Comparison of ENCODE assay signal across 11 cellular contexts in genomic region chr1:25890249-25891034, GRCh38. TPM values are rescaled to one million over a fixed set of nuclear protein-coding genes. Genes with fewer than 3 reads are reported as not detected.
DNase-seq lines count a peak whose midpoint lies in the region; ATAC-seq and TF ChIP-seq lines count a peak whose summit lies in the region.
"Had no signal": no experiment of that assay in that cellular context is flagged by ENCODE, and none has a peak within 500 bp of the region (broad histone marks: within the 10 kb centered on the region; RNA-seq: fewer than 3 reads in every experiment).

No MANE protein-coding gene starts in this region.

- ATAC-seq in activated CD8-positive, alpha-beta T cell treated with anti-CD3 and anti-CD28 coated beads, Interleukin-2, amount 10 ng/mL, durations not matched to agents 7 days and 5 days = no peak
- no peak for ATAC-seq in activated CD8-positive, alpha-beta T cell treated with anti-CD3 and anti-CD28 coated beads for 36 hours
- ATAC-seq in lung (ENCODE audit: insufficient read depth, low FRiP score) = no peak

- TF ChIP-seq CTCF in activated CD8-positive, alpha-beta T cell treated with anti-CD3 and anti-CD28 coated beads for 36 hours (IDR thresholded peaks at IDR 0.05) = no peak
- no peak for TF ChIP-seq CTCF in lung (IDR thresholded peaks at IDR 0.05; ENCODE audit: control extremely low read depth, extremely low read depth)
- no peak for TF ChIP-seq CTCF in uterus (IDR thresholded peaks at IDR 0.05)

- intact Hi-C loops in activated CD8-positive, alpha-beta T cell treated with anti-CD3 and anti-CD28 coated beads for 36 hours (cut with micrococcal nuclease) = no loop called here
- intact Hi-C loops in uterus (cut with DNase I; ENCODE audit: low total_unique reads) = no loop called here

- H3K27ac ChIP-seq in lung (ENCODE audit: low read depth in 1 of 2, low read length in 1 of 2) (peak overlapping the region in 1 of 2 donors; percentile 59), uterus (peak overlapping the region; percentile 34 to 87)
- H3K27ac ChIP-seq: SK-N-MC had no signal

- peaks cover 4% of the 10 kb centered on the region for H3K4me1 Mint-ChIP-seq in activated CD8-positive, alpha-beta T cell treated with anti-CD3 and anti-CD28 coated beads, Interleukin-2, amount 10 ng/mL, durations not matched to agents 7 days and 5 days (ENCODE audit: low read depth)
- peaks cover 8% of the 10 kb centered on the region for H3K4me1 Mint-ChIP-seq in activated CD8-positive, alpha-beta T cell treated with anti-CD3 and anti-CD28 coated beads for 36 hours (ENCODE audit: low read depth)

- no peaks in the 10 kb centered on the region for H3K9me3 Mint-ChIP-seq in activated CD8-positive, alpha-beta T cell treated with anti-CD3 and anti-CD28 coated beads, Interleukin-2, amount 10 ng/mL, durations not matched to agents 7 days and 5 days (ENCODE audit: insufficient read depth)
- no peaks in the 10 kb centered on the region for H3K9me3 Mint-ChIP-seq in activated CD8-positive, alpha-beta T cell treated with anti-CD3 and anti-CD28 coated beads for 36 hours

- peaks cover 7% of the 10 kb centered on the region for H3K36me3 Mint-ChIP-seq in activated CD8-positive, alpha-beta T cell treated with anti-CD3 and anti-CD28 coated beads, Interleukin-2, amount 10 ng/mL, durations not matched to agents 7 days and 5 days (ENCODE audit: low read depth)
- H3K36me3 Mint-ChIP-seq in activated CD8-positive, alpha-beta T cell treated with anti-CD3 and anti-CD28 coated beads for 36 hours (ENCODE audit: low read depth) = no peaks in the 10 kb centered on the region

- WGBS in lung, 2 donors = 74 to 84% methylated on average over 10 of the region's 10 CpGs

- H3K27me3 ChIP-seq in lung (ENCODE audit: control insufficient read depth, insufficient read depth) = no peaks in the 10 kb centered on the region
- no peaks in the 10 kb centered on the region for H3K27me3 ChIP-seq in uterus
- H3K27me3 ChIP-seq: testis had no signal

- H3K27me3 Mint-ChIP-seq in activated CD8-positive, alpha-beta T cell treated with anti-CD3 and anti-CD28 coated beads, Interleukin-2, amount 10 ng/mL, durations not matched to agents 7 days and 5 days (ENCODE audit: low read depth) = no peaks in the 10 kb centered on the region
- no peaks in the 10 kb centered on the region for H3K27me3 Mint-ChIP-seq in activated CD8-positive, alpha-beta T cell treated with anti-CD3 and anti-CD28 coated beads for 36 hours

- CTCF ChIA-PET in activated CD8-positive, alpha-beta T cell treated with anti-CD3 and anti-CD28 coated beads, Interleukin-2, amount 10 ng/mL, durations not matched to agents 7 days and 5 days (lab: Charles Lee) = interaction anchor here (2.5 to 18.0 kb wide), 3 partner anchors 15 to 109 kb away, joined by 10 to 610 read pairs (median 131); partner anchors contain the start of genes PAFAH2 and STMN1
- CTCF ChIA-PET in activated CD8-positive, alpha-beta T cell treated with anti-CD3 and anti-CD28 coated beads for 36 hours (lab: Charles Lee) = interaction anchor here (1.3 to 20.0 kb wide), 2 partner anchors 53 to 109 kb away, joined by 3 to 417 read pairs; partner anchors contain the start of gene PAFAH2

- H3K4me1 ChIP-seq in lung (ENCODE audit: control insufficient read depth in 2 of 2, insufficient read depth in 2 of 2, low read length in 2 of 2) (peaks cover 0 to 4% of the 10 kb centered on the region in 2 donors), uterus (peaks cover 0 to 5% of the 10 kb centered on the region in 2 donors)

- no peaks in the 10 kb centered on the region for H3K36me3 ChIP-seq in lung (ENCODE audit: control insufficient read depth in 2 of 2, insufficient read depth in 2 of 2, low read length in 2 of 2)
- no peaks in the 10 kb centered on the region for H3K36me3 ChIP-seq in uterus

- POLR2A ChIA-PET in activated CD8-positive, alpha-beta T cell treated with anti-CD3 and anti-CD28 coated beads, Interleukin-2, amount 10 ng/mL, durations not matched to agents 7 days and 5 days (lab: Charles Lee) = interaction anchor here (0.7 kb wide), 1 partner anchor 13 kb away, joined by 3 read pairs; no protein-coding TSS in a partner anchor
- POLR2A ChIA-PET in activated CD8-positive, alpha-beta T cell treated with anti-CD3 and anti-CD28 coated beads for 36 hours (lab: Charles Lee) = interaction anchor here (1.1 to 3.7 kb wide), 3 partner anchors 12 to 541 kb away, joined by 3 to 8 read pairs (median 7); partner anchors contain the start of gene PAQR7

- H3K4me3 Mint-ChIP-seq in activated CD8-positive, alpha-beta T cell treated with anti-CD3 and anti-CD28 coated beads, Interleukin-2, amount 10 ng/mL, durations not matched to agents 7 days and 5 days = no peak overlapping the region
- no peak overlapping the region for H3K4me3 Mint-ChIP-seq in activated CD8-positive, alpha-beta T cell treated with anti-CD3 and anti-CD28 coated beads for 36 hours

- no peak for DNase-seq in activated CD8-positive, alpha-beta T cell treated with anti-CD3 and anti-CD28 coated beads, Interleukin-2, amount 10 ng/mL, durations not matched to agents 7 days and 5 days
- no peak for DNase-seq in activated CD8-positive, alpha-beta T cell treated with anti-CD3 and anti-CD28 coated beads for 36 hours
- DNase-seq in cerebellar cortex (ENCODE audit: low spot score) = peak; percentile 36
- peak; percentile 63 for DNase-seq in lung (ENCODE audit: low spot score)
- DNase-seq in uterus = no peak
- no peak for DNase-seq in Ammon's horn (ENCODE audit: low spot score)
- no peak for DNase-seq in GM19238 (ENCODE audit: insufficient read length, low spot score)
- no peak for DNase-seq in OCI-M2 (lab: John Stamatoyannopoulos, UW; ENCODE audit: unreplicated experiment)
- DNase-seq: NCI-H1930, testis had no signal

- TF ChIP-seq POLR2A in uterus (IDR thresholded peaks at IDR 0.05) = no peak

- H3K9me3 ChIP-seq in lung (ENCODE audit: control insufficient read depth in 2 of 2, insufficient read depth in 1 of 2, low read length in 1 of 2) (no peaks in the 10 kb centered on the region), uterus (no peaks in the 10 kb centered on the region)
- H3K9me3 ChIP-seq: testis had no signal

- H3K27ac Mint-ChIP-seq in activated CD8-positive, alpha-beta T cell treated with anti-CD3 and anti-CD28 coated beads, Interleukin-2, amount 10 ng/mL, durations not matched to agents 7 days and 5 days = peak overlapping the region; percentile 7
- no peak overlapping the region for H3K27ac Mint-ChIP-seq in activated CD8-positive, alpha-beta T cell treated with anti-CD3 and anti-CD28 coated beads for 36 hours

- no peak overlapping the region for H3K4me3 ChIP-seq in lung
- no peak overlapping the region for H3K4me3 ChIP-seq in uterus
- H3K4me3 ChIP-seq: SK-N-MC, testis had no signal

RNA-seq across cellular contexts. Expression of gene PAQR7, which starts 14.9 kb away (rescaled TPM):
- total RNA-seq in activated CD8-positive, alpha-beta T cell treated with anti-CD3 and anti-CD28 coated beads, Interleukin-2, amount 10 ng/mL, durations not matched to agents 7 days and 5 days = 1 to 10 TPM; 3.2 to 3.3 TPM
- total RNA-seq in activated CD8-positive, alpha-beta T cell treated with anti-CD3 and anti-CD28 coated beads for 36 hours = 1 to 10 TPM; 6.8 to 8.0 TPM
- 10 to 100 TPM in 1 of 2 donors, 1 to 10 TPM in 1; 7.6 to 12.1 TPM for total RNA-seq in lung
- 1 to 10 TPM; 4.2 to 5.6 TPM for polyA plus RNA-seq in lung
- 10 to 100 TPM in 2 of 4 donors, 1 to 10 TPM in 2; 4.7 to 20.1 (median 9.9) TPM for total RNA-seq in uterus

RNA-seq across cellular contexts. Expression of gene STMN1, which starts 15.8 kb away (rescaled TPM):
- total RNA-seq in activated CD8-positive, alpha-beta T cell treated with anti-CD3 and anti-CD28 coated beads, Interleukin-2, amount 10 ng/mL, durations not matched to agents 7 days and 5 days = 100 to 1,000 TPM; 740 to 781 TPM
- total RNA-seq in activated CD8-positive, alpha-beta T cell treated with anti-CD3 and anti-CD28 coated beads for 36 hours = 100 to 1,000 TPM; 487 to 493 TPM
- total RNA-seq in lung (100 to 1,000 TPM in 1 of 2 donors, 10 to 100 TPM in 1; 38.8 to 118 TPM), uterus (100 to 1,000 TPM in 1 of 4 donors, 10 to 100 TPM in 3; 34.6 to 100 (median 78.2) TPM)
- polyA plus RNA-seq in lung = 10 to 100 TPM; 18.5 to 63.8 TPM

RNA-seq across cellular contexts. Expression of gene AUNIP, which starts 31.2 kb away (rescaled TPM):
- 1 to 10 TPM; 7.8 to 9.1 TPM for total RNA-seq in activated CD8-positive, alpha-beta T cell treated with anti-CD3 and anti-CD28 coated beads, Interleukin-2, amount 10 ng/mL, durations not matched to agents 7 days and 5 days
- 10 to 100 TPM in 1 of 2 experiments, 1 to 10 TPM in 1; 8.8 to 10.3 TPM for total RNA-seq in activated CD8-positive, alpha-beta T cell treated with anti-CD3 and anti-CD28 coated beads for 36 hours
- total RNA-seq in lung (1 to 10 TPM in 1 of 2 donors, under 1 TPM in 1; 0.21 to 1.1 TPM), uterus (1 to 10 TPM in 1 of 4 donors, not detected in 3; 1.1 TPM)
- polyA plus RNA-seq in lung = under 1 TPM; 0.26 to 0.31 TPM

Comparison
In these comparisons a context has a peak if more than half of its experiments do, and no peak if none do; other contexts are left out.
1. DNase-seq: peak in cerebellar cortex (single experiment) and lung (single experiment); none in activated CD8-positive, alpha-beta T cell treated with anti-CD3 and anti-CD28 coated beads, Interleukin-2, amount 10 ng/mL, durations not matched to agents 7 days and 5 days (single experiment), activated CD8-positive, alpha-beta T cell treated with anti-CD3 and anti-CD28 coated beads for 36 hours (single experiment), uterus (0 of 2), Ammon's horn (single experiment), GM19238 (single experiment) and OCI-M2 (single experiment).
2. RNA of gene STMN1, which starts 15.8 kb away (total RNA-seq): 740 to 781 TPM in activated CD8-positive, alpha-beta T cell treated with anti-CD3 and anti-CD28 coated beads, Interleukin-2, amount 10 ng/mL, durations not matched to agents 7 days and 5 days and 487 to 493 TPM in activated CD8-positive, alpha-beta T cell treated with anti-CD3 and anti-CD28 coated beads for 36 hours; 38.8 to 118 TPM in lung and 34.6 to 100 TPM in uterus; every median in the first group is over 4 times any median in the second.
3. RNA of gene AUNIP, which starts 31.2 kb away (total RNA-seq): 8.8 to 10.3 TPM in activated CD8-positive, alpha-beta T cell treated with anti-CD3 and anti-CD28 coated beads for 36 hours and 7.8 to 9.1 TPM in activated CD8-positive, alpha-beta T cell treated with anti-CD3 and anti-CD28 coated beads, Interleukin-2, amount 10 ng/mL, durations not matched to agents 7 days and 5 days; 0.21 to 1.1 TPM in lung and 1.1 TPM in uterus; every median in the first group is over 4 times any median in the second.